ENCODE assay signal across 9 cellular contexts in the genomic region with DNA sequence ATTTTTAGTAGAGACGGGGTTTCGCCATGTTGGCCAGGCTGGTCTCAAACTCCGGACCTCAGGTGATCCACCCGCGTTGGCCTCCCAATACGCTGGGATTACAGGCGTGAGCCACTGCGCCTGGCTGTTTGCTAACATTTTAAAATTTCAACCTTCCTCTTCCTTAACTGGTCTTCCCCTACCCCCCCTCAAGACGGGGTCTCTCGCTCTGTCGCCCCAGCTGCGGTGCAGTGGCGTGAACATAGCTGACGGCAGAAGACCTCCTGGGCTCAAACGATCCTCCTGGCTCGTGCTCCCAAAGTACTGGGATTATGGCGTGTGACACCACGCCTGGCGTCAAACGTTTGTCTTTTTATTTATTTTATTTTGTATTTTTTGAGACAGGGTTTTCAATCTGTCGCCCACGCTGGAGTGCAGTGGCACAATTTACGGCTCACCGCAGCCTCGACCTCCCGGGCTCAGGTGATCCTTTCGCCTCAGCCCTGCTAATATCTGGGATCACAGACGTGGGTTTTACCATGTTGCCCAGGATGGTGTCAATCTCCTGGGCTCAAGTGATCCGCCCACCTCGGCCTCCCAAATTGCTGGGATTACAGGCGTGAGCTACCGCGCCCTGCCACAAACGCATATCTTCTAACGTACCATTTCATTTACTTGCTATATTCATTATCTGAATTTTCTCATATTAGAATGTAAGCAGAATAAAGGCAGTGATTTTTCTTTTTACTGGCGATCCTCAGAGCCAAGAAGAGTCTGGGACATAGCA. TPM values are rescaled to one million over a fixed set of nuclear protein-coding genes. Genes with fewer than 3 reads are reported as not detected.
DNase-seq lines count a peak whose midpoint lies in the region; ATAC-seq, FAIRE-seq and TF ChIP-seq lines count a peak whose summit lies in the region.
"Had no signal": no experiment of that assay in that cellular context is flagged by ENCODE, and none has a peak within 500 bp of the region (broad histone marks: within the 10 kb centered on the region; RNA-seq: fewer than 3 reads in every experiment).

No MANE protein-coding gene starts in this region.

- TF ChIP-seq POLR2A in suprapubic skin (IDR thresholded peaks at IDR 0.05) (no peak), GM18505 (IDR thresholded peaks at IDR 0.05; ENCODE audit: borderline replicate concordance, extremely low read depth, insufficient read depth, insufficient read length) (no peak)

- H3K36me3 ChIP-seq in kidney (ENCODE audit: control insufficient read depth in 1 of 2, insufficient read depth in 2 of 2, low read length in 2 of 2) (no peaks in the 10 kb centered on the region), suprapubic skin (no peaks in the 10 kb centered on the region)

- 69% methylated on average over 36 of the region's 36 CpGs for WGBS in suprapubic skin

- peak; percentile 56 for DNase-seq in activated CD8-positive, alpha-beta memory T cell treated with anti-CD3 and anti-CD28 coated beads for 24 hours
- DNase-seq in activated CD8-positive, alpha-beta memory T cell treated with anti-CD3 and anti-CD28 coated beads, Interleukin-2, amount 50 U/mL, for 4 hours = no peak
- DNase-seq in kidney = no peak
- DNase-seq in suprapubic skin (ENCODE audit: low spot score in 2 of 2) = no peak
- DNase-seq in anterior cingulate cortex (lab: John Stamatoyannopoulos, UW) = no peak

- H3K4me1 ChIP-seq in kidney (ENCODE audit: control insufficient read depth in 1 of 2, insufficient read depth in 1 of 2, low read depth in 1 of 2, low read length in 2 of 2) (peaks cover 0 to 11% of the 10 kb centered on the region in 2 donors), suprapubic skin (peaks cover 20% of the 10 kb centered on the region)

- ATAC-seq in activated T-helper 17 cell treated with anti-CD3 and anti-CD28 coated beads, Interleukin-2, amount 50 U/mL, for 72 hours (replicated peaks) = no peak
- ATAC-seq in GM18505 (IDR thresholded peaks at IDR 0.05; ENCODE audit: unreplicated experiment) (no peak), GM18511 (IDR thresholded peaks at IDR 0.05; ENCODE audit: unreplicated experiment) (no peak)

- H3K27ac ChIP-seq in kidney (ENCODE audit: low read depth in 2 of 2, low read length in 2 of 2) (no peak overlapping the region), suprapubic skin (no peak overlapping the region)

- H3K4me3 Mint-ChIP-seq in activated T-helper 17 cell treated with anti-CD3 and anti-CD28 coated beads, Interleukin-2, amount 50 U/mL, for 72 hours = peak overlapping the region; percentile 89

- no peak for FAIRE-seq in kidney (lab: Jason Lieb, UNC)

- H3K4me3 ChIP-seq in kidney (ENCODE audit: low read length in 2 of 2) (peak overlapping the region; percentile 79 to 93), suprapubic skin (peak overlapping the region; percentile 71)

- peaks cover 24% of the 10 kb centered on the region for H3K4me1 Mint-ChIP-seq in activated T-helper 17 cell treated with anti-CD3 and anti-CD28 coated beads, Interleukin-2, amount 50 U/mL, for 72 hours

- TF ChIP-seq CTCF in kidney (IDR thresholded peaks at IDR 0.05; ENCODE audit: borderline replicate concordance, extremely low read depth, insufficient read depth) (no peak), suprapubic skin (IDR thresholded peaks at IDR 0.05) (no peak)

- TF ChIP-seq EP300 in suprapubic skin (IDR thresholded peaks at IDR 0.05) = no peak

- H3K27me3 ChIP-seq in suprapubic skin = no peaks in the 10 kb centered on the region

- H3K9me3 Mint-ChIP-seq in activated T-helper 17 cell treated with anti-CD3 and anti-CD28 coated beads, Interleukin-2, amount 50 U/mL, for 72 hours = no peaks in the 10 kb centered on the region

- peaks cover 35% of the 10 kb centered on the region for H3K36me3 Mint-ChIP-seq in activated T-helper 17 cell treated with anti-CD3 and anti-CD28 coated beads, Interleukin-2, amount 50 U/mL, for 72 hours (ENCODE audit: low read depth)

- intact Hi-C loops in kidney (cut with DNase I) = no loop called here

- no peaks in the 10 kb centered on the region for H3K9me3 ChIP-seq in kidney (ENCODE audit: control insufficient read depth in 1 of 2, low read length in 2 of 2)
- H3K9me3 ChIP-seq in suprapubic skin = no peaks in the 10 kb centered on the region

- peak overlapping the region; percentile 88 for H3K27ac Mint-ChIP-seq in activated T-helper 17 cell treated with anti-CD3 and anti-CD28 coated beads, Interleukin-2, amount 50 U/mL, for 72 hours

- H3K27me3 Mint-ChIP-seq in activated T-helper 17 cell treated with anti-CD3 and anti-CD28 coated beads, Interleukin-2, amount 50 U/mL, for 72 hours = no peaks in the 10 kb centered on the region

- H3K9ac ChIP-seq in kidney (ENCODE audit: low read length in 2 of 2) = peak overlapping the region in 1 of 2 donors; percentile 62

RNA-seq across cellular contexts. Expression of a gene that starts 1.0 kb away (rescaled TPM):
- total RNA-seq in activated T-helper 17 cell treated with anti-CD3 and anti-CD28 coated beads, Interleukin-2, amount 50 U/mL, for 72 hours = 10 to 100 TPM; 45.9 to 58.0 TPM
- total RNA-seq in kidney = 17.0 TPM
- polyA plus RNA-seq in kidney (ENCODE audit: insufficient read depth, low read depth, low replicate concordance) = 7.2 TPM
- 10 to 100 TPM; 11.8 to 18.1 (median 13.8) TPM for total RNA-seq in suprapubic skin

RNA-seq across cellular contexts. Expression of a gene that starts 32.9 kb away (rescaled TPM):
- under 1 TPM in 1 of 2 donors, not detected in 1; 0.19 TPM for total RNA-seq in activated T-helper 17 cell treated with anti-CD3 and anti-CD28 coated beads, Interleukin-2, amount 50 U/mL, for 72 hours
- total RNA-seq in kidney (229 TPM), suprapubic skin (10 to 100 TPM in 2 of 4 donors, 1 to 10 TPM in 2; 2.5 to 23.3 (median 12.5) TPM)
- polyA plus RNA-seq in kidney (ENCODE audit: insufficient read depth, low read depth, low replicate concordance) = 298 TPM
- total RNA-seq: M059J had no signal
